Comparison of ENCODE assay signal across 10 cellular contexts in the genomic region with DNA sequence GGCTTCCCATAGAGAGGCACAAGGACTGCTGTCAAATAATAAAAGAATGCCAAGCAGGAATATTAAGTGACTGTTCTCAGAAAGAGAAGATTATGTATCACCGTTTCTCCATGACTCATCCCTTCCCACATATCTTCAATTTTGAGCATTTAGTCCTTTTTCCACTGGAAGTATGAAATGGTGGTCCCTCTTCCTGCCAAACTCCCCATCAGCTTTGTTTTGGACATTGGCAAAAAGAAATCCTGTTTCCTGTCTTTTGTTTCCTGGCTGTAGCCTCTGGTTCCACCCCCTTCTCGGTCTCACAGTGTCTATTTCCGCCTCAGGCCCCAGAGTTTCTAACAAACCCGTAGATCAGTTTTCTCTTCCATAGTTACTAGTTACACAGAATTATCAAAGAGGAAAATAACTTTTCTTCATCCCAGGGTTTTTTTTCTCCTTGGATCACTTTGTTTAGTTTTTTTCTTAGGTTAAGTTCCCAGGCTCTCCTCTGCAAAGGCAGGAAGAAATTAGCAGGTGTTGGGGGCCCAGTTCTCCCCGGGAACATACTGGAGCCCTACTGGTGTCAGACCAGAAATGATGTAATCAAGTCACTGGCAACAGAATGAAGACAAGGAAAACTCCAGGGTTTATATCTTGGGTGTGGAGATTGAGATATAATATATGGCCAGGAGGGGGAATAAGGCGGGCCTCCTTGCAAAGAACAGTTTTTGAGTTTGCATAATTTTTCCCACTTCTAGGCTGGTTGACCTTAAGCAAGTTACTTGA. TPM values are rescaled to one million over a fixed set of nuclear protein-coding genes. Genes with fewer than 3 reads are reported as not detected.
DNase-seq lines count a peak whose midpoint lies in the region; ATAC-seq and TF ChIP-seq lines count a peak whose summit lies in the region.
"Had no signal": no experiment of that assay in that cellular context is flagged by ENCODE, and none has a peak within 500 bp of the region (broad histone marks: within the 10 kb centered on the region; RNA-seq: fewer than 3 reads in every experiment).

No MANE protein-coding gene starts in this region.

- H3K36me3 ChIP-seq in stomach smooth muscle (ENCODE audit: control insufficient read depth in 2 of 2, insufficient read depth in 2 of 2, low read length in 2 of 2) = no peaks in the 10 kb centered on the region

- H3K4me1 ChIP-seq in stomach smooth muscle (ENCODE audit: control insufficient read depth, insufficient read depth, low read length) = peaks cover 5% of the 10 kb centered on the region

- no peak overlapping the region for H3K9ac ChIP-seq in stomach smooth muscle (ENCODE audit: low read length in 2 of 2)

- TF ChIP-seq CTCF in choroid plexus epithelial cell (conservative IDR thresholded peaks at IDR 0.05; ENCODE audit: low read depth, low read length) = no peak

- H3K4me3 ChIP-seq in choroid plexus epithelial cell (ENCODE audit: low read depth, low read length) (no peak overlapping the region), stomach smooth muscle (ENCODE audit: low read length in 2 of 2) (no peak overlapping the region)

- peak overlapping the region; percentile 62 for H3K27ac ChIP-seq in stomach smooth muscle (ENCODE audit: low read length)

- in situ Hi-C loops in ACHN (cut with HindIII; ENCODE audit: low pct_ligation_motif_present, low pct_unique_long_range_greater_than_20kb, low sequenced_read_pairs) = loop anchor here (25.0 kb wide), 1 partner anchor 143 kb away; no protein-coding TSS in a partner anchor

- ATAC-seq in left lobe of liver (peak; percentile 24), HG03108 (IDR thresholded peaks at IDR 0.05; ENCODE audit: unreplicated experiment) (no peak)

- no peaks in the 10 kb centered on the region for H3K27me3 ChIP-seq in stomach smooth muscle (ENCODE audit: control insufficient read depth in 1 of 2, insufficient read depth in 2 of 2, low read length in 2 of 2)

- no peaks in the 10 kb centered on the region for H3K9me3 ChIP-seq in stomach smooth muscle (ENCODE audit: control insufficient read depth in 2 of 2, low read length in 2 of 2)

- DNase-seq in MV-4-11 (lab: John Stamatoyannopoulos, UW) (peak; percentile 30), choroid plexus epithelial cell (ENCODE audit: low read depth) (peak; percentile 40), left lobe of liver (ENCODE audit: low spot score) (peak; percentile 18), NCI-H524 (lab: John Stamatoyannopoulos, UW) (no peak), ACHN (no peak), activated T-cell treated with anti-CD3 and anti-CD28 coated beads for 4 hours (no peak)
- DNase-seq: naive B cell, NCI-H774 had no signal

RNA-seq across cellular contexts. Expression of gene ARHGAP26, which starts 26.3 kb away (rescaled TPM):
- total RNA-seq in left lobe of liver = 7.4 TPM

RNA-seq across cellular contexts. Expression of gene FGF1, which starts 58.0 kb away (rescaled TPM):
- 0.25 TPM for total RNA-seq in left lobe of liver

Comparison
In these comparisons a context has a peak if more than half of its experiments do, and no peak if none do; other contexts are left out.
1. DNase-seq: peak in MV-4-11 (single experiment), choroid plexus epithelial cell (single experiment) and left lobe of liver (single experiment); none in NCI-H524 (0 of 2), ACHN (single experiment) and activated T-cell treated with anti-CD3 and anti-CD28 coated beads for 4 hours (single experiment).